8 cellular contexts compared by ENCODE assay signal in the genomic region with DNA sequence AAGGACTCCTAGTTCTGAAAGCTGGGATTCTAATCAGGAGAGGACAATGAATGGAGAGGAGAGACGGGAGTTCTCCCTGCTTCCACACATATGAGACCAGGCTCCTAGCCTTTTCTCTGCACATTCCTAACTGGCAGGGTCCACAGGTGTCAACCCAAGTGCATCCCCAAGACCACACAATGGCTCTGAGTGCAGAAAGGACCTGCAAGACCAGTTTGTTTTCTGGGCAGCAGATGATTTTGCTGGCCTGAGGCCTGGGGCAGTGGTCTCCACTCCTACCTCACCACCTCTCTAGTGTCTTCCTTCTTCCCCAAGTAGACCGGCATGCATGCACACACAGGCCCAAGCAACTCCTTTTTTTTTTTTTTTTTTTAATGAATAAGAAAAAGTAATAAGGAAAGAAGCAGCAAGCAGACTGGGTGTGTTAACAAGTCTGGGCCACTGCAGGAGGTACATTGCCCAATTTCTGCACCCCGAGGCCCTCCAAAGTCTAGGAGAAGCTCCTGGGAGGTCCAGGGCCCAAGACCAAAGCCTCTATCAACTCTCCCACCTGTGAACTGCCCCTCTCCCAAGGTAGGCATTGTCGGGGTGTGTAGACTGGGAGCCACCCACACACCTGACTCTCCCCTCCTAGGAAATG. TPM values are rescaled to one million over a fixed set of nuclear protein-coding genes. Genes with fewer than 3 reads are reported as not detected.
DNase-seq lines count a peak whose midpoint lies in the region; ATAC-seq and FAIRE-seq lines count a peak whose summit lies in the region.

No MANE protein-coding gene starts in this region.

- H3K36me3 ChIP-seq in HUES6 (ENCODE audit: control insufficient read depth, insufficient read depth, low read length): no peaks in the 10 kb centered on the region
- no peaks in the 10 kb centered on the region for H3K36me3 ChIP-seq in small intestine (ENCODE audit: control insufficient read depth in 2 of 2, insufficient read depth in 2 of 2, low read length in 2 of 2)

- no peak overlapping the region; the same call in 1 of the 2 replicates for H3K27ac ChIP-seq in HUES6 (ENCODE audit: low read depth, low read length)
- H3K27ac ChIP-seq in small intestine (ENCODE audit: low read depth in 1 of 2, low read length in 1 of 2): peak overlapping the region; percentile 91 to 99

- peaks cover 6% of the 10 kb centered on the region for H3K4me1 Mint-ChIP-seq in activated naive CD8-positive, alpha-beta T cell (ENCODE audit: low read depth)

- H3K27me3 ChIP-seq in HUES6 (ENCODE audit: control insufficient read depth, insufficient read depth, low read length) (no peaks in the 10 kb centered on the region), small intestine (ENCODE audit: control insufficient read depth in 2 of 2, insufficient read depth in 2 of 2, low read length in 2 of 2) (no peaks in the 10 kb centered on the region)

- peaks cover 26% of the 10 kb centered on the region for H3K9me3 ChIP-seq in HUES6 (ENCODE audit: control insufficient read depth, insufficient read depth, low read depth, low read length)
- no peaks in the 10 kb centered on the region for H3K9me3 ChIP-seq in small intestine (ENCODE audit: control insufficient read depth, low read depth)

- ATAC-seq in GM18873 (IDR thresholded peaks at IDR 0.05; ENCODE audit: low FRiP score, unreplicated experiment): no peak
- ATAC-seq in HG03520 (IDR thresholded peaks at IDR 0.05; ENCODE audit: unreplicated experiment): no peak

- H3K27ac Mint-ChIP-seq in activated naive CD8-positive, alpha-beta T cell: no peak overlapping the region

- H3K36me3 Mint-ChIP-seq in activated naive CD8-positive, alpha-beta T cell: peaks cover 4% of the 10 kb centered on the region

- peaks cover 6% of the 10 kb centered on the region for H3K9me3 Mint-ChIP-seq in activated naive CD8-positive, alpha-beta T cell (ENCODE audit: low read depth)

- H3K4me1 ChIP-seq in HUES6 (ENCODE audit: control insufficient read depth, insufficient read depth, low read length) (peaks cover 40% of the 10 kb centered on the region), small intestine (ENCODE audit: control insufficient read depth in 2 of 2, insufficient read depth in 1 of 2, low read depth in 1 of 2, low read length in 1 of 2) (no peaks in the 10 kb centered on the region)

- DNase-seq in small intestine (peak; percentile 37), NCI-H1436 treated with DMSO at 0.1 percent for 48 hours (lab: John Stamatoyannopoulos, UW) (no peak), NCI-H2081 treated with DMSO at 0.1 percent for 48 hours (lab: John Stamatoyannopoulos, UW) (no peak)

- H3K9ac ChIP-seq in HUES6 (ENCODE audit: low read length): peak overlapping the region; percentile 79

- no peak for FAIRE-seq in small intestine (lab: Jason Lieb, UNC)

- H3K4me3 ChIP-seq in HUES6 (ENCODE audit: low read depth, low read length) (peak overlapping the region; percentile 88), iPS-11a (ENCODE audit: low read depth, low read length) (peak overlapping the region; percentile 61), small intestine (ENCODE audit: low read depth in 1 of 2, low read length in 2 of 2) (peak overlapping the region in 1 of 2 donors; percentile 91)

- 14 to 59% (median 43%) methylated on average over 4 of the region's 4 CpGs for WGBS in small intestine, 3 donors

- H3K27me3 Mint-ChIP-seq in activated naive CD8-positive, alpha-beta T cell: peaks cover 17% of the 10 kb centered on the region

- peak overlapping the region; percentile 81 for H3K4me3 Mint-ChIP-seq in activated naive CD8-positive, alpha-beta T cell

RNA-seq across cellular contexts. Expression of a gene that starts 1.2 kb away (rescaled TPM):
- polyA plus RNA-seq in small intestine: 10 to 100 TPM; 21.9 to 42.7 (median 22.8) TPM
